15 cellular contexts compared by ENCODE assay signal in genomic region chr10:88493676-88494483, GRCh38.
DNase-seq lines count a peak whose midpoint lies in the region; ATAC-seq and TF ChIP-seq lines count a peak whose summit lies in the region.
"Had no signal": no experiment of that assay in that cellular context is flagged by ENCODE, and none has a peak within 500 bp of the region (broad histone marks: within the 10 kb centered on the region; RNA-seq: fewer than 3 reads in every experiment).

No MANE protein-coding gene starts in this region.

- no peaks in the 10 kb centered on the region for H3K27me3 ChIP-seq in Peyer's patch
- H3K27me3 ChIP-seq: breast epithelium, vagina had no signal

- CTCF ChIA-PET in HEK293 (lab: Yijun Ruan, JAX): interaction anchor here (0.6 kb wide), 1 partner anchor 109 kb away, joined by 4 read pairs; no protein-coding TSS in a partner anchor

- TF ChIP-seq POLR2A in Peyer's patch (IDR thresholded peaks at IDR 0.05): no peak

- H3K4me3 ChIP-seq in HEK293 (ENCODE audit: low read depth, low read length) (no peak overlapping the region), Peyer's patch (no peak overlapping the region)
- H3K4me3 ChIP-seq: breast epithelium, prostate gland, vagina had no signal

- POLR2A ChIA-PET in HEK293 (lab: Yijun Ruan, JAX): no interaction called here

- H3K36me3 ChIP-seq in HEK293 (ENCODE audit: control insufficient read depth in 2 of 2, insufficient read depth in 1 of 2, low read length in 2 of 2) (no peaks in the 10 kb centered on the region), Peyer's patch (no peaks in the 10 kb centered on the region)
- H3K36me3 ChIP-seq: breast epithelium, prostate gland, vagina had no signal

- no peak overlapping the region for H3K27ac ChIP-seq in HEK293 (ENCODE audit: extremely low read depth, low read depth, low read length)
- no peak overlapping the region for H3K27ac ChIP-seq in Peyer's patch
- H3K27ac ChIP-seq: breast epithelium, prostate gland, vagina had no signal

- peak; percentile 9 for DNase-seq in AG08395 (ENCODE audit: low spot score)
- DNase-seq in astrocyte of the hippocampus (ENCODE audit: low read depth, low spot score): peak; percentile 66
- no peak for DNase-seq in left colon
- DNase-seq in Peyer's patch: no peak
- no peak for DNase-seq in iPS-NIHi11 (ENCODE audit: low spot score)
- DNase-seq: activated CD4-positive, alpha-beta memory T cell treated with anti-CD3 and anti-CD28 coated beads for 36 hours; mesenchymal stem cell; NCI-H2171; stimulated activated CD4-positive, alpha-beta T cell treated with anti-CD3 and anti-CD28 coated beads, Interleukin-2, amount 100 ng/mL, for 24 hours had no signal

- ATAC-seq in left colon: peak; percentile 87
- no peak for ATAC-seq in HG02938 (IDR thresholded peaks at IDR 0.05; ENCODE audit: unreplicated experiment)
- no peak for ATAC-seq in HG03095 (IDR thresholded peaks at IDR 0.05; ENCODE audit: unreplicated experiment)

- H3K4me1 ChIP-seq in HEK293 (ENCODE audit: control insufficient read depth, insufficient read depth, low read length) (0 out of 2 replicates have a peak, but pooled peaks cover 2% of the 10 kb centered on the region), Peyer's patch (no peaks in the 10 kb centered on the region)

- intact Hi-C loops in left colon (cut with DNase I, micrococcal nuclease): no loop called here

- TF ChIP-seq CTCF in HEK293 (tag by site-specific recombination; IDR thresholded peaks at IDR 0.05) (no peak), Peyer's patch (IDR thresholded peaks at IDR 0.05) (no peak)

- no peaks in the 10 kb centered on the region for H3K9me3 ChIP-seq in HEK293 (ENCODE audit: control insufficient read depth, insufficient read depth, low read depth, low read length)
- H3K9me3 ChIP-seq in Peyer's patch: no peaks in the 10 kb centered on the region
- H3K9me3 ChIP-seq: breast epithelium, prostate gland, vagina had no signal

TF ChIP-seq in HEK293, 187 proteins besides CTCF, POLR2A, EP300 and RAD21:
- no peak for TF ChIP-seq ZBTB49 (tag by site-specific recombination; IDR thresholded peaks at IDR 0.05; ENCODE audit: low read depth)
- TF ChIP-seq ZNF23 (tag by site-specific recombination; IDR thresholded peaks at IDR 0.05; ENCODE audit: borderline replicate concordance): no peak
- TF ChIP-seq OSR2 (tag by site-specific recombination; IDR thresholded peaks at IDR 0.05): 0 out of 2 replicates have a peak, but pooled peaks have one; percentile 13
- TF ChIP-seq ZNF704 (tag by site-specific recombination; IDR thresholded peaks at IDR 0.05): no peak
- 0 out of 2 replicates have a peak, but pooled peaks have one; percentile 29 for TF ChIP-seq GFI1B (tag by site-specific recombination; IDR thresholded peaks at IDR 0.05)
- no peak for TF ChIP-seq ZNF513 (tag by site-specific recombination; IDR thresholded peaks at IDR 0.05)
TF ChIP-seq in HEK293: peak in this region for 2.

Comparison
In these comparisons a context has a peak if more than half of its experiments do, and no peak if none do; other contexts are left out.
1. DNase-seq: peak in AG08395 (single experiment) and astrocyte of the hippocampus (single experiment); none in left colon (0 of 2), Peyer's patch (0 of 3) and iPS-NIHi11 (single experiment).